In the genomic region with DNA sequence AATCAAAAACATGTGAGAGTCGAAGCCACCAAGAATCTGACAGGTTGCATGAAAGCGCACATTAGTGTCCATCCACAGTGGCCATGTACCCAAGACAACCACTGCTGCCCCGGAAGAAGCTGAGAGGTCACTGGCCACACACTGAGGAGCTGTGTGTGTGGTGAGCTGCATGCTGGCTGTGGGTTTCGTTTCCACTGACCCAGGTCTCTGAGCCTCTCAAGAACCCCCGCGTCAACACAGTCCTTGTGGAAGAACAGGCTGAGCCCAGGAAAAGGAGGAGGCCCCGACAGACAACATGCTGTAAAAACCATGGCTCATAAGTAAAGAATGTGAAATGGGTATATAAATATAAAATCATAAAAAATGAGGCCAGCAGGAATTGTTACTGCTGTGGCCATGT, we compare ENCODE assay signal across 1 cellular context.
TF ChIP-seq lines count a peak whose summit lies in the region.

No MANE protein-coding gene starts in this region.

TF ChIP-seq in H1, 55 proteins besides CTCF, POLR2A, EP300 and RAD21:
- TF ChIP-seq ASH2L (IDR thresholded peaks at IDR 0.05; ENCODE audit: low read length) (no peak), NANOG (IDR thresholded peaks at IDR 0.05; ENCODE audit: insufficient read depth, low read depth, low read length, poor library complexity, severe bottlenecking) (no peak), ZNF274 (IDR thresholded peaks at IDR 0.05; ENCODE audit: borderline replicate concordance, extremely low read depth, low read length) (no peak), CBX5 (IDR thresholded peaks at IDR 0.05; ENCODE audit: low read depth, low read length) (no peak), RXRA (IDR thresholded peaks at IDR 0.05; ENCODE audit: insufficient read depth, low read depth, low read length) (no peak), YY1 (IDR thresholded peaks at IDR 0.05; ENCODE audit: low read depth, low read length) (no peak), RNF2 (IDR thresholded peaks at IDR 0.05; ENCODE audit: borderline replicate concordance, low read depth, low read length, missing control alignments, poor library complexity, severe bottlenecking) (no peak), TCF12 (IDR thresholded peaks at IDR 0.05; ENCODE audit: low read depth, low read length) (no peak), BRCA1 (IDR thresholded peaks at IDR 0.05; ENCODE audit: low read depth, low read length) (no peak), BCL11A (IDR thresholded peaks at IDR 0.05; ENCODE audit: low read depth in 2 of 2, low read length in 2 of 2) (no peak), SP2 (IDR thresholded peaks at IDR 0.05; ENCODE audit: low read length) (no peak), EGR1 (IDR thresholded peaks at IDR 0.05; ENCODE audit: borderline replicate concordance, low read depth, low read length) (no peak), CREB1 (IDR thresholded peaks at IDR 0.05) (no peak), TAF7 (optimal IDR thresholded peaks at IDR 0.05; ENCODE audit: borderline replicate concordance, low read depth, low read length) (no peak)
- TF ChIP-seq, protein P1, sequence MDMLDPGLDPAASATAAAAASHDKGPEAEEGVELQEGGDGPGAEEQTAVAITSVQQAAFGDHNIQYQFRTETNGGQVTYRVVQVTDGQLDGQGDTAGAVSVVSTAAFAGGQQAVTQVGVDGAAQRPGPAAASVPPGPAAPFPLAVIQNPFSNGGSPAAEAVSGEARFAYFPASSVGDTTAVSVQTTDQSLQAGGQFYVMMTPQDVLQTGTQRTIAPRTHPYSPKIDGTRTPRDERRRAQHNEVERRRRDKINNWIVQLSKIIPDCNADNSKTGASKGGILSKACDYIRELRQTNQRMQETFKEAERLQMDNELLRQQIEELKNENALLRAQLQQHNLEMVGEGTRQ (IDR thresholded peaks at IDR 0.05; ENCODE audit: low read length): no peak
- TF ChIP-seq, protein P2, sequence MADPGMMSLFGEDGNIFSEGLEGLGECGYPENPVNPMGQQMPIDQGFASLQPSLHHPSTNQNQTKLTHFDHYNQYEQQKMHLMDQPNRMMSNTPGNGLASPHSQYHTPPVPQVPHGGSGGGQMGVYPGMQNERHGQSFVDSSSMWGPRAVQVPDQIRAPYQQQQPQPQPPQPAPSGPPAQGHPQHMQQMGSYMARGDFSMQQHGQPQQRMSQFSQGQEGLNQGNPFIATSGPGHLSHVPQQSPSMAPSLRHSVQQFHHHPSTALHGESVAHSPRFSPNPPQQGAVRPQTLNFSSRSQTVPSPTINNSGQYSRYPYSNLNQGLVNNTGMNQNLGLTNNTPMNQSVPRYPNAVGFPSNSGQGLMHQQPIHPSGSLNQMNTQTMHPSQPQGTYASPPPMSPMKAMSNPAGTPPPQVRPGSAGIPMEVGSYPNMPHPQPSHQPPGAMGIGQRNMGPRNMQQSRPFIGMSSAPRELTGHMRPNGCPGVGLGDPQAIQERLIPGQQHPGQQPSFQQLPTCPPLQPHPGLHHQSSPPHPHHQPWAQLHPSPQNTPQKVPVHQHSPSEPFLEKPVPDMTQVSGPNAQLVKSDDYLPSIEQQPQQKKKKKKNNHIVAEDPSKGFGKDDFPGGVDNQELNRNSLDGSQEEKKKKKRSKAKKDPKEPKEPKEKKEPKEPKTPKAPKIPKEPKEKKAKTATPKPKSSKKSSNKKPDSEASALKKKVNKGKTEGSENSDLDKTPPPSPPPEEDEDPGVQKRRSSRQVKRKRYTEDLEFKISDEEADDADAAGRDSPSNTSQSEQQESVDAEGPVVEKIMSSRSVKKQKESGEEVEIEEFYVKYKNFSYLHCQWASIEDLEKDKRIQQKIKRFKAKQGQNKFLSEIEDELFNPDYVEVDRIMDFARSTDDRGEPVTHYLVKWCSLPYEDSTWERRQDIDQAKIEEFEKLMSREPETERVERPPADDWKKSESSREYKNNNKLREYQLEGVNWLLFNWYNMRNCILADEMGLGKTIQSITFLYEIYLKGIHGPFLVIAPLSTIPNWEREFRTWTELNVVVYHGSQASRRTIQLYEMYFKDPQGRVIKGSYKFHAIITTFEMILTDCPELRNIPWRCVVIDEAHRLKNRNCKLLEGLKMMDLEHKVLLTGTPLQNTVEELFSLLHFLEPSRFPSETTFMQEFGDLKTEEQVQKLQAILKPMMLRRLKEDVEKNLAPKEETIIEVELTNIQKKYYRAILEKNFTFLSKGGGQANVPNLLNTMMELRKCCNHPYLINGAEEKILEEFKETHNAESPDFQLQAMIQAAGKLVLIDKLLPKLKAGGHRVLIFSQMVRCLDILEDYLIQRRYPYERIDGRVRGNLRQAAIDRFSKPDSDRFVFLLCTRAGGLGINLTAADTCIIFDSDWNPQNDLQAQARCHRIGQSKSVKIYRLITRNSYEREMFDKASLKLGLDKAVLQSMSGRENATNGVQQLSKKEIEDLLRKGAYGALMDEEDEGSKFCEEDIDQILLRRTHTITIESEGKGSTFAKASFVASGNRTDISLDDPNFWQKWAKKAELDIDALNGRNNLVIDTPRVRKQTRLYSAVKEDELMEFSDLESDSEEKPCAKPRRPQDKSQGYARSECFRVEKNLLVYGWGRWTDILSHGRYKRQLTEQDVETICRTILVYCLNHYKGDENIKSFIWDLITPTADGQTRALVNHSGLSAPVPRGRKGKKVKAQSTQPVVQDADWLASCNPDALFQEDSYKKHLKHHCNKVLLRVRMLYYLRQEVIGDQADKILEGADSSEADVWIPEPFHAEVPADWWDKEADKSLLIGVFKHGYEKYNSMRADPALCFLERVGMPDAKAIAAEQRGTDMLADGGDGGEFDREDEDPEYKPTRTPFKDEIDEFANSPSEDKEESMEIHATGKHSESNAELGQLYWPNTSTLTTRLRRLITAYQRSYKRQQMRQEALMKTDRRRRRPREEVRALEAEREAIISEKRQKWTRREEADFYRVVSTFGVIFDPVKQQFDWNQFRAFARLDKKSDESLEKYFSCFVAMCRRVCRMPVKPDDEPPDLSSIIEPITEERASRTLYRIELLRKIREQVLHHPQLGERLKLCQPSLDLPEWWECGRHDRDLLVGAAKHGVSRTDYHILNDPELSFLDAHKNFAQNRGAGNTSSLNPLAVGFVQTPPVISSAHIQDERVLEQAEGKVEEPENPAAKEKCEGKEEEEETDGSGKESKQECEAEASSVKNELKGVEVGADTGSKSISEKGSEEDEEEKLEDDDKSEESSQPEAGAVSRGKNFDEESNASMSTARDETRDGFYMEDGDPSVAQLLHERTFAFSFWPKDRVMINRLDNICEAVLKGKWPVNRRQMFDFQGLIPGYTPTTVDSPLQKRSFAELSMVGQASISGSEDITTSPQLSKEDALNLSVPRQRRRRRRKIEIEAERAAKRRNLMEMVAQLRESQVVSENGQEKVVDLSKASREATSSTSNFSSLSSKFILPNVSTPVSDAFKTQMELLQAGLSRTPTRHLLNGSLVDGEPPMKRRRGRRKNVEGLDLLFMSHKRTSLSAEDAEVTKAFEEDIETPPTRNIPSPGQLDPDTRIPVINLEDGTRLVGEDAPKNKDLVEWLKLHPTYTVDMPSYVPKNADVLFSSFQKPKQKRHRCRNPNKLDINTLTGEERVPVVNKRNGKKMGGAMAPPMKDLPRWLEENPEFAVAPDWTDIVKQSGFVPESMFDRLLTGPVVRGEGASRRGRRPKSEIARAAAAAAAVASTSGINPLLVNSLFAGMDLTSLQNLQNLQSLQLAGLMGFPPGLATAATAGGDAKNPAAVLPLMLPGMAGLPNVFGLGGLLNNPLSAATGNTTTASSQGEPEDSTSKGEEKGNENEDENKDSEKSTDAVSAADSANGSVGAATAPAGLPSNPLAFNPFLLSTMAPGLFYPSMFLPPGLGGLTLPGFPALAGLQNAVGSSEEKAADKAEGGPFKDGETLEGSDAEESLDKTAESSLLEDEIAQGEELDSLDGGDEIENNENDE (IDR thresholded peaks at IDR 0.05; ENCODE audit: insufficient replicate concordance, low read length): no peak
